ENCODE assay signal across 22 cellular contexts in the genomic region with DNA sequence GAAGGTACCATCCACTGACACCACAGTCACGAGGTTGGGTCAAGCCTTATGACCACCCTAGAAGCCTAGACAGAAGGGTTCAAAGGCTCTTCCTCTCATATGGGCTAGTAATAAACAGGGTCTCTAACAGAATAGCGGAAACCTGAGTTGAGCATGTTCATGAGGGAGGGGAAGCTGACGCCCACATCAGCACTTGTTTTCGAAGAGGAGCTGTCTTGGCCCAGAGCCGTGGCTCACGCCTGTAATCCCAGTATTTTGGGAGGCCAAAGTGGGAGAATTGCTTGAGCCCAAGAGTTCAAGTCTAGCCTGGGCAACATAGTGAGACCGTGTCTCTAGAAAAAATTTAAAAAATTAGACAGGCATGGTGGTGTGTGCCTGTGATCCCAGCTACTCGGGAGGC. TPM values are rescaled to one million over a fixed set of nuclear protein-coding genes. Genes with fewer than 3 reads are reported as not detected.
DNase-seq lines count a peak whose midpoint lies in the region; ATAC-seq, FAIRE-seq and TF ChIP-seq lines count a peak whose summit lies in the region.
"Had no signal": no experiment of that assay in that cellular context is flagged by ENCODE, and none has a peak within 500 bp of the region (broad histone marks: within the 10 kb centered on the region; RNA-seq: fewer than 3 reads in every experiment).

No MANE protein-coding gene starts in this region.

- H3K9me3 Mint-ChIP-seq in activated naive CD4-positive, alpha-beta T cell treated with anti-CD3 and anti-CD28 coated beads for 36 hours = no peaks in the 10 kb centered on the region
- no peaks in the 10 kb centered on the region for H3K9me3 Mint-ChIP-seq in central memory CD8-positive, alpha-beta T cell
- no peaks in the 10 kb centered on the region for H3K9me3 Mint-ChIP-seq in stimulated activated naive CD8-positive, alpha-beta T cell treated with anti-CD3 and anti-CD28 coated beads, Interleukin-15, amount 100 ng/mL, for 72 hours

- H3K4me3 Mint-ChIP-seq in activated naive CD4-positive, alpha-beta T cell treated with anti-CD3 and anti-CD28 coated beads for 36 hours = peak overlapping the region; percentile 58
- peak overlapping the region; percentile 78 for H3K4me3 Mint-ChIP-seq in T-helper 17 cell
- peak overlapping the region; percentile 69 for H3K4me3 Mint-ChIP-seq in central memory CD8-positive, alpha-beta T cell
- peak overlapping the region; percentile 71 to 79 for H3K4me3 Mint-ChIP-seq in stimulated activated naive CD8-positive, alpha-beta T cell treated with anti-CD3 and anti-CD28 coated beads, Interleukin-15, amount 100 ng/mL, for 72 hours
- H3K4me3 Mint-ChIP-seq: H9 had no signal

- CTCF ChIA-PET in activated naive CD4-positive, alpha-beta T cell treated with anti-CD3 and anti-CD28 coated beads for 36 hours (lab: Charles Lee) = interaction anchor here (0.6 to 12.3 kb wide), 2 partner anchors 19 to 73 kb away, joined by 4 to 125 read pairs; a partner anchor contains a TSS

- no peak for ATAC-seq in T-helper 17 cell
- ATAC-seq in central memory CD8-positive, alpha-beta T cell (replicated peaks; ENCODE audit: extremely low read depth, poor library complexity, severe bottlenecking) = no peak
- ATAC-seq in stimulated activated naive CD8-positive, alpha-beta T cell treated with anti-CD3 and anti-CD28 coated beads, Interleukin-15, amount 100 ng/mL, for 72 hours = no peak
- ATAC-seq: gastroesophageal sphincter, left colon, right cardiac atrium, upper lobe of right lung had no signal

- peak overlapping the region; percentile 98 for H3K27ac Mint-ChIP-seq in activated naive CD4-positive, alpha-beta T cell treated with anti-CD3 and anti-CD28 coated beads for 36 hours
- peak overlapping the region; percentile 97 for H3K27ac Mint-ChIP-seq in T-helper 17 cell
- peak overlapping the region; percentile 98 for H3K27ac Mint-ChIP-seq in central memory CD8-positive, alpha-beta T cell (ENCODE audit: low read depth)
- H3K27ac Mint-ChIP-seq in stimulated activated naive CD8-positive, alpha-beta T cell treated with anti-CD3 and anti-CD28 coated beads, Interleukin-15, amount 100 ng/mL, for 72 hours = peak overlapping the region; percentile 94 to 98
- H3K27ac Mint-ChIP-seq: H9 had no signal

- TF ChIP-seq POLR2A in H54 (IDR thresholded peaks at IDR 0.05; ENCODE audit: low read depth, low read length) = no peak

- no peaks in the 10 kb centered on the region for H3K9me3 ChIP-seq in T-helper 17 cell (ENCODE audit: control insufficient read depth, low read length, poor library complexity, severe bottlenecking)
- H3K9me3 ChIP-seq: adrenal gland, Caco-2, gastroesophageal sphincter, stomach, upper lobe of right lung had no signal

- intact Hi-C loops in activated naive CD4-positive, alpha-beta T cell treated with anti-CD3 and anti-CD28 coated beads for 36 hours (cut with micrococcal nuclease) = loop anchor here (5.0 kb wide), 3 partner anchors 34 to 1191 kb away; a partner anchor contains a TSS

- no peaks in the 10 kb centered on the region for H3K27me3 Mint-ChIP-seq in activated naive CD4-positive, alpha-beta T cell treated with anti-CD3 and anti-CD28 coated beads for 36 hours (ENCODE audit: low read depth)
- H3K27me3 Mint-ChIP-seq in T-helper 17 cell = no peaks in the 10 kb centered on the region
- no peaks in the 10 kb centered on the region for H3K27me3 Mint-ChIP-seq in central memory CD8-positive, alpha-beta T cell
- H3K27me3 Mint-ChIP-seq in stimulated activated naive CD8-positive, alpha-beta T cell treated with anti-CD3 and anti-CD28 coated beads, Interleukin-15, amount 100 ng/mL, for 72 hours = no peaks in the 10 kb centered on the region

- no peak for DNase-seq in activated naive CD4-positive, alpha-beta T cell treated with anti-CD3 and anti-CD28 coated beads for 36 hours
- no peak for DNase-seq in activated naive CD4-positive, alpha-beta T cell treated with Interleukin-2 at 50 U/mL for 16 hours
- DNase-seq in T-helper 17 cell = no peak
- no peak for DNase-seq in central memory CD8-positive, alpha-beta T cell (ENCODE audit: low spot score in 2 of 2)
- no peak for DNase-seq in stimulated activated naive CD8-positive, alpha-beta T cell treated with anti-CD3 and anti-CD28 coated beads, Interleukin-15, amount 100 ng/mL, for 72 hours
- no peak for DNase-seq in H54 (ENCODE audit: insufficient read length, low spot score)
- no peak for DNase-seq in NCI-H187 (lab: John Stamatoyannopoulos, UW)
- no peak for DNase-seq in activated CD4-positive, CD25-positive, alpha-beta regulatory T cell treated with anti-CD3 and anti-CD28 coated beads, Interleukin-2, amount 50 U/mL, for 72 hours
- DNase-seq: adrenal gland, Caco-2, dorsolateral prefrontal cortex, erythroblast, H9, left colon, midbrain, NCI-H187 treated with DMSO at 0.1 percent for 48 hours, NCI-H345, right cardiac atrium, stomach, upper lobe of right lung had no signal

- H3K4me1 Mint-ChIP-seq in activated naive CD4-positive, alpha-beta T cell treated with anti-CD3 and anti-CD28 coated beads for 36 hours (ENCODE audit: low read depth) = peaks cover 71% of the 10 kb centered on the region
- H3K4me1 Mint-ChIP-seq in T-helper 17 cell = peaks cover 40% of the 10 kb centered on the region
- H3K4me1 Mint-ChIP-seq in central memory CD8-positive, alpha-beta T cell = peaks cover 63% of the 10 kb centered on the region
- H3K4me1 Mint-ChIP-seq in stimulated activated naive CD8-positive, alpha-beta T cell treated with anti-CD3 and anti-CD28 coated beads, Interleukin-15, amount 100 ng/mL, for 72 hours = peaks cover 75% of the 10 kb centered on the region

- no peak for FAIRE-seq in H54 (lab: Jason Lieb, UNC)
- FAIRE-seq: bronchial epithelial cell had no signal

- no peaks in the 10 kb centered on the region for H3K36me3 Mint-ChIP-seq in activated naive CD4-positive, alpha-beta T cell treated with anti-CD3 and anti-CD28 coated beads for 36 hours (ENCODE audit: low read depth)
- no peaks in the 10 kb centered on the region for H3K36me3 Mint-ChIP-seq in T-helper 17 cell (ENCODE audit: low read depth)
- peaks cover 25% of the 10 kb centered on the region for H3K36me3 Mint-ChIP-seq in central memory CD8-positive, alpha-beta T cell (ENCODE audit: insufficient read depth)

RNA-seq across cellular contexts. Expression of a gene that starts 21.5 kb away (rescaled TPM):
- total RNA-seq in activated naive CD4-positive, alpha-beta T cell treated with anti-CD3 and anti-CD28 coated beads for 36 hours = 1,000 to 10,000 TPM; 5,535 to 5,691 TPM
- 1,000 to 10,000 TPM; 5,781 to 7,183 TPM for total RNA-seq in T-helper 17 cell

RNA-seq across cellular contexts. Expression of a gene that starts 47.0 kb away (rescaled TPM):
- not detected for total RNA-seq in activated naive CD4-positive, alpha-beta T cell treated with anti-CD3 and anti-CD28 coated beads for 36 hours
- under 1 TPM in 1 of 2 donors, not detected in 1; 0.85 TPM for total RNA-seq in T-helper 17 cell
- total RNA-seq: bronchial epithelial cell, Caco-2, H9 had no signal
